In the genomic region with DNA sequence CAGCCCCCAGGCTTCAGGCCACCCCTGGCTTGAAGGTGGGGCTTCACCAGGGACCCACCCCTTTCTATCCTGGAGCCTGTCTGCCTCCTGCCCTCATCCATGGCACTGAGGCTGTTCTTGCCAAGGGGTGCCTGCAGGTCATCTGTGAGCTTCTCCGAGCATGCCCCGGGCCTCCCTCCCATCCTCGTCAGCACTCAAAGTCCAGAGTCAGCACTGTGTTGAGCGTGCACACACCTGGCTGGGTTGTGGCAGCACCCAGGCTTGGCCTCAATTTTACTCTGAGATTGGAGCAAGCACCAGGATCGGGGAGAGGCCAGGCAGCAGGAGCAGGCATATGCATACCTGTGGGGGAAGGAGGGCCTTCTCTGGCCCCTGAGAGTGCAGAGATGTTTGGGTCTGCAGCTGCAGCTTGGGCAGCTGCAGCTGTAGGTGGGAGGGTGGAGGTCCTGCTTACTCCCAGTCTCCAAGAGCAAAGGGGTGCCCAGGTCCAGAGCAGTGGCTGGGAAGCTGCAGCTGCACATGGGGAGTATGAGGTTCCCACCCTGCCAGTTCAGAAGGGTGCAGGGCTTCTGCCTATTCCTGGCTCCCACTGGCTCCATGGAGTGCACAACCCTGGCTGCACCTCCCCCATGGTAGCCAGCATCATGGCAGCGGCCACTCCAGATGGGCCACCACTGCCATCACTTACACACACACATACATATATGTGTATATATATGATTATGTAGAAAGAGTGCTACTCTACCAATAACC, we compare ENCODE assay signal across 18 cellular contexts.
"Had no signal": no experiment of that assay in that cellular context is flagged by ENCODE, and none has a peak within 500 bp of the region (broad histone marks: within the 10 kb centered on the region; RNA-seq: fewer than 3 reads in every experiment).

No MANE protein-coding gene starts in this region.

- H3K27ac ChIP-seq: SJCRH30 had no signal

- ATAC-seq: HepG2, SK-N-SH treated with all-trans-retinoic acid at 6 μM for 48 hours had no signal

- H3K36me3 ChIP-seq: SJCRH30 had no signal

- H3K4me1 ChIP-seq: SJCRH30 had no signal

- H3K9me3 ChIP-seq: SJCRH30 had no signal

- DNase-seq: IMR-90, Karpas-422, KG1, MM.1S, NCI-H1092 treated with DMSO at 0.1 percent for 48 hours, NCI-H1436, NCI-H187, NCI-H2029, NCI-H2081 treated with DMSO at 0.1 percent for 48 hours, NCI-H2171 treated with DMSO at 0.1 percent for 48 hours, NCI-H524, NCI-H526 treated with DMSO at 0.1 percent for 48 hours, NCI-H748 treated with DMSO at 0.1 percent for 48 hours, RPMI8226, SHP77 treated with DMSO at 0.1 percent for 48 hours, SJCRH30 had no signal

- H3K4me3 ChIP-seq: SJCRH30 had no signal

- H3K27me3 ChIP-seq: SJCRH30 had no signal
